Comparison of ENCODE assay signal across 8 cellular contexts in genomic region chr18:56650944-56651770, GRCh38. TPM values are rescaled to one million over a fixed set of nuclear protein-coding genes. Genes with fewer than 3 reads are reported as not detected.
DNase-seq lines count a peak whose midpoint lies in the region; ATAC-seq and TF ChIP-seq lines count a peak whose summit lies in the region.

TSS of gene WDR7 (plus strand) at chr18:56651359. CDS start at chr18:56672516, 21,157 bp downstream.

- H3K27me3 Mint-ChIP-seq in activated naive CD4-positive, alpha-beta T cell treated with anti-CD3 and anti-CD28 coated beads, Interleukin-2, amount 50 U/mL, for 24 hours: no peaks in the 10 kb centered on the region

- H3K36me3 Mint-ChIP-seq in activated naive CD4-positive, alpha-beta T cell treated with anti-CD3 and anti-CD28 coated beads, Interleukin-2, amount 50 U/mL, for 24 hours: no peaks in the 10 kb centered on the region

- H3K27ac Mint-ChIP-seq in activated naive CD4-positive, alpha-beta T cell treated with anti-CD3 and anti-CD28 coated beads, Interleukin-2, amount 50 U/mL, for 24 hours: peak within 1 kb of the TSS; percentile 95

- peaks cover 48% of the 10 kb centered on the region for H3K4me1 Mint-ChIP-seq in activated naive CD4-positive, alpha-beta T cell treated with anti-CD3 and anti-CD28 coated beads, Interleukin-2, amount 50 U/mL, for 24 hours

- DNase-seq in GM06990 (ENCODE audit: extremely low read depth, insufficient read length) (peak; percentile 90), NCI-H1092 (lab: John Stamatoyannopoulos, UW) (peak; percentile 99), globus pallidus (ENCODE audit: low spot score) (peak; percentile 98), nucleus accumbens (lab: John Stamatoyannopoulos, UW) (peak; percentile 44 to 99 (median 96)), suprapubic skin (ENCODE audit: low spot score in 2 of 2) (peak; percentile 97 to 98)

- TF ChIP-seq EP300 in suprapubic skin (IDR thresholded peaks at IDR 0.05): no peak

- no peak for TF ChIP-seq CTCF in GM06990 (IDR thresholded peaks at IDR 0.05; ENCODE audit: insufficient read depth, low read length, poor library complexity, severe bottlenecking)
- TF ChIP-seq CTCF in suprapubic skin (IDR thresholded peaks at IDR 0.05): no peak

- H3K9me3 ChIP-seq in suprapubic skin: no peaks in the 10 kb centered on the region

- H3K27ac ChIP-seq in suprapubic skin: peak within 1 kb of the TSS; percentile 82

- no peak for TF ChIP-seq POLR2A in suprapubic skin (IDR thresholded peaks at IDR 0.05)

- no peaks in the 10 kb centered on the region for H3K27me3 ChIP-seq in GM06990 (replicated peaks; ENCODE audit: control insufficient read depth, insufficient read depth, low read length)
- no peaks in the 10 kb centered on the region for H3K27me3 ChIP-seq in suprapubic skin

- no peaks in the 10 kb centered on the region for H3K36me3 ChIP-seq in GM06990 (ENCODE audit: control insufficient read depth, insufficient read depth, low read length)
- H3K36me3 ChIP-seq in suprapubic skin: no peaks in the 10 kb centered on the region

- peak within 1 kb of the TSS; percentile 95 for H3K4me3 Mint-ChIP-seq in activated naive CD4-positive, alpha-beta T cell treated with anti-CD3 and anti-CD28 coated beads, Interleukin-2, amount 50 U/mL, for 24 hours

- H3K4me3 ChIP-seq in GM06990 (replicated peaks; ENCODE audit: low read depth, low read length) (peak within 1 kb of the TSS; percentile 95), suprapubic skin (peak within 1 kb of the TSS; percentile 86)

- peaks cover 4% of the 10 kb centered on the region for H3K9me3 Mint-ChIP-seq in activated naive CD4-positive, alpha-beta T cell treated with anti-CD3 and anti-CD28 coated beads, Interleukin-2, amount 50 U/mL, for 24 hours

- peaks cover 16% of the 10 kb centered on the region for H3K4me1 ChIP-seq in suprapubic skin

- ATAC-seq in HG02588 (IDR thresholded peaks at IDR 0.05; ENCODE audit: unreplicated experiment): peak; percentile 97
- peak; percentile 100 for ATAC-seq in SK-N-SH treated with all-trans-retinoic acid at 6 μM for 48 hours

- 0% methylated on average over 33 of the region's 47 CpGs for WGBS in suprapubic skin

TF ChIP-seq in SK-N-SH treated with all-trans-retinoic acid at 6 μM for 48 hours, 23 proteins besides CTCF, POLR2A, EP300 and RAD21:
- 0 out of 2 replicates have a peak, but pooled peaks have one; percentile 15 for TF ChIP-seq ZNF70 (CRISPR knock-in tag; IDR thresholded peaks at IDR 0.05)
- TF ChIP-seq ZFP30 (CRISPR knock-in tag; IDR thresholded peaks at IDR 0.05): no peak

RNA-seq across cellular contexts. Expression of gene WDR7, which starts in this region (rescaled TPM):
- 10 to 100 TPM; 14.4 to 29.2 (median 20.2) TPM for total RNA-seq in suprapubic skin

Comparison
In these comparisons a context has a peak if more than half of its experiments do, and no peak if none do; other contexts are left out.
1. Peak in every context shown above with its lines: DNase-seq, ATAC-seq, H3K4me3 ChIP-seq and H3K27ac ChIP-seq.